ENCODE assay signal across 1 cellular context in genomic region chr19:53177986-53178385, GRCh38.
TF ChIP-seq lines count a peak whose summit lies in the region.

No MANE protein-coding gene starts in this region.

TF ChIP-seq in A549, 52 proteins besides CTCF, POLR2A, EP300 and RAD21 (continued from another document):
- TF ChIP-seq, protein P1, sequence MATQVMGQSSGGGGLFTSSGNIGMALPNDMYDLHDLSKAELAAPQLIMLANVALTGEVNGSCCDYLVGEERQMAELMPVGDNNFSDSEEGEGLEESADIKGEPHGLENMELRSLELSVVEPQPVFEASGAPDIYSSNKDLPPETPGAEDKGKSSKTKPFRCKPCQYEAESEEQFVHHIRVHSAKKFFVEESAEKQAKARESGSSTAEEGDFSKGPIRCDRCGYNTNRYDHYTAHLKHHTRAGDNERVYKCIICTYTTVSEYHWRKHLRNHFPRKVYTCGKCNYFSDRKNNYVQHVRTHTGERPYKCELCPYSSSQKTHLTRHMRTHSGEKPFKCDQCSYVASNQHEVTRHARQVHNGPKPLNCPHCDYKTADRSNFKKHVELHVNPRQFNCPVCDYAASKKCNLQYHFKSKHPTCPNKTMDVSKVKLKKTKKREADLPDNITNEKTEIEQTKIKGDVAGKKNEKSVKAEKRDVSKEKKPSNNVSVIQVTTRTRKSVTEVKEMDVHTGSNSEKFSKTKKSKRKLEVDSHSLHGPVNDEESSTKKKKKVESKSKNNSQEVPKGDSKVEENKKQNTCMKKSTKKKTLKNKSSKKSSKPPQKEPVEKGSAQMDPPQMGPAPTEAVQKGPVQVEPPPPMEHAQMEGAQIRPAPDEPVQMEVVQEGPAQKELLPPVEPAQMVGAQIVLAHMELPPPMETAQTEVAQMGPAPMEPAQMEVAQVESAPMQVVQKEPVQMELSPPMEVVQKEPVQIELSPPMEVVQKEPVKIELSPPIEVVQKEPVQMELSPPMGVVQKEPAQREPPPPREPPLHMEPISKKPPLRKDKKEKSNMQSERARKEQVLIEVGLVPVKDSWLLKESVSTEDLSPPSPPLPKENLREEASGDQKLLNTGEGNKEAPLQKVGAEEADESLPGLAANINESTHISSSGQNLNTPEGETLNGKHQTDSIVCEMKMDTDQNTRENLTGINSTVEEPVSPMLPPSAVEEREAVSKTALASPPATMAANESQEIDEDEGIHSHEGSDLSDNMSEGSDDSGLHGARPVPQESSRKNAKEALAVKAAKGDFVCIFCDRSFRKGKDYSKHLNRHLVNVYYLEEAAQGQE (IDR thresholded peaks at IDR 0.05), result peak; percentile 38; the same call in 1 of the 2 replicates
- no peak for TF ChIP-seq RCOR1 (IDR thresholded peaks at IDR 0.05; ENCODE audit: low read depth, low read length)
